ENCODE assay signal across 8 cellular contexts in genomic region chr4:149264093-149264733, GRCh38.
A peak's percentile ranks its signal among the peaks of the same experiment; 100 is the strongest.
DNase-seq lines count a peak whose midpoint lies in the region; ATAC-seq and TF ChIP-seq lines count a peak whose summit lies in the region.

No MANE protein-coding gene starts in this region.

- peaks cover 3% of the 10 kb centered on the region for H3K4me1 Mint-ChIP-seq in neural progenitor cell

- H3K9ac ChIP-seq in OCI-LY3 (ENCODE audit: low read length) (no peak overlapping the region), neural progenitor cell (no peak overlapping the region)

- H3K27ac Mint-ChIP-seq in neural progenitor cell, result no peak overlapping the region

- H3K4me2 ChIP-seq in OCI-LY3 (ENCODE audit: low read length) (no peak overlapping the region), neural progenitor cell (no peak overlapping the region)

- DNase-seq in NCI-H2107 treated with DMSO at 0.1 percent for 48 hours (lab: John Stamatoyannopoulos, UW; ENCODE audit: unreplicated experiment), result peak; percentile 9
- DNase-seq in NCI-H2107 (lab: John Stamatoyannopoulos, UW), result no peak
- DNase-seq in dermis microvascular lymphatic vessel endothelial cell (ENCODE audit: low read depth in 2 of 2), result peak; percentile 39 to 67
- DNase-seq in neural progenitor cell (ENCODE audit: low spot score), result peak; percentile 72
- DNase-seq in coronary artery (ENCODE audit: low spot score), result no peak

- no peak overlapping the region for H3K4me3 Mint-ChIP-seq in neural progenitor cell

- TF ChIP-seq CTCF in OCI-LY3 (IDR thresholded peaks at IDR 0.05; ENCODE audit: low read depth, low read length), result peak; percentile 97
- peak; percentile 82 for TF ChIP-seq CTCF in neural progenitor cell (IDR thresholded peaks at IDR 0.05)
- TF ChIP-seq CTCF in coronary artery (IDR thresholded peaks at IDR 0.05), result no peak

- H3K27me3 Mint-ChIP-seq in neural progenitor cell (ENCODE audit: insufficient read depth, low read depth), result no peaks in the 10 kb centered on the region

- no peaks in the 10 kb centered on the region for H3K27me3 ChIP-seq in OCI-LY3 (ENCODE audit: low read depth, low read length)
- H3K27me3 ChIP-seq in neural progenitor cell, result no peaks in the 10 kb centered on the region

- ATAC-seq in GM19372 (IDR thresholded peaks at IDR 0.05; ENCODE audit: low read depth, unreplicated experiment), result peak; percentile 90
- peak; percentile 91 for ATAC-seq in HG03432 (IDR thresholded peaks at IDR 0.05; ENCODE audit: unreplicated experiment)

- H3K4me3 ChIP-seq in OCI-LY3 (ENCODE audit: low read length) (no peak overlapping the region), neural progenitor cell (no peak overlapping the region), coronary artery (no peak overlapping the region)

- no peaks in the 10 kb centered on the region for H3F3A ChIP-seq in neural progenitor cell (ENCODE audit: low read depth)

- H3K36me3 Mint-ChIP-seq in neural progenitor cell, result no peaks in the 10 kb centered on the region

- no peaks in the 10 kb centered on the region for H4K20me1 ChIP-seq in OCI-LY3 (ENCODE audit: insufficient read depth, low read length)
- no peaks in the 10 kb centered on the region for H4K20me1 ChIP-seq in neural progenitor cell (ENCODE audit: low read depth)

- no peak overlapping the region for H3K27ac ChIP-seq in OCI-LY3 (ENCODE audit: low read length)
- H3K27ac ChIP-seq in neural progenitor cell, result no peak overlapping the region
- no peak overlapping the region for H3K27ac ChIP-seq in coronary artery

- no peaks in the 10 kb centered on the region for H3K4me1 ChIP-seq in OCI-LY3 (ENCODE audit: low read length)
- no peaks in the 10 kb centered on the region for H3K4me1 ChIP-seq in neural progenitor cell

- no peaks in the 10 kb centered on the region for H3K9me3 ChIP-seq in OCI-LY3 (ENCODE audit: insufficient read depth, low read length)
- no peaks in the 10 kb centered on the region for H3K9me3 ChIP-seq in neural progenitor cell (ENCODE audit: low read depth)

- H3K79me2 ChIP-seq in OCI-LY3 (ENCODE audit: low read length) (no peaks in the 10 kb centered on the region), neural progenitor cell (ENCODE audit: low read depth) (no peaks in the 10 kb centered on the region)

- peaks cover 4% of the 10 kb centered on the region for H3K9me3 Mint-ChIP-seq in neural progenitor cell

- H3K36me3 ChIP-seq in OCI-LY3 (replicated peaks; ENCODE audit: low read depth, low read length), result no peaks in the 10 kb centered on the region
- H3K36me3 ChIP-seq in neural progenitor cell, result no peaks in the 10 kb centered on the region

- H2AFZ ChIP-seq in OCI-LY3 (ENCODE audit: low read depth, low read length) (no peak overlapping the region), neural progenitor cell (replicated peaks) (no peak overlapping the region)

Comparison
In these comparisons a context has a peak if more than half of its experiments do, and no peak if none do; other contexts are left out.
1. DNase-seq: peak in NCI-H2107 treated with DMSO at 0.1 percent for 48 hours (single experiment), dermis microvascular lymphatic vessel endothelial cell (2 of 2) and neural progenitor cell (single experiment); none in NCI-H2107 (single experiment) and coronary artery (single experiment).